ENCODE assay signal across 8 cellular contexts in genomic region chr5:36073595-36074216, GRCh38. TPM values are rescaled to one million over a fixed set of nuclear protein-coding genes. Genes with fewer than 3 reads are reported as not detected.
DNase-seq lines count a peak whose midpoint lies in the region; ATAC-seq and TF ChIP-seq lines count a peak whose summit lies in the region.

No MANE protein-coding gene starts in this region.

- no peaks in the 10 kb centered on the region for H3K27me3 ChIP-seq in WERI-Rb-1 (ENCODE audit: insufficient read depth, low read depth, severe bottlenecking)
- no peaks in the 10 kb centered on the region for H3K27me3 ChIP-seq in tibial nerve

- no peaks in the 10 kb centered on the region for H3K36me3 ChIP-seq in HEK293 (ENCODE audit: control insufficient read depth in 2 of 2, insufficient read depth in 1 of 2, low read length in 2 of 2)
- no peaks in the 10 kb centered on the region for H3K36me3 ChIP-seq in WERI-Rb-1
- H3K36me3 ChIP-seq in tibial nerve = no peaks in the 10 kb centered on the region

- no peaks in the 10 kb centered on the region; the same call in 1 of the 2 replicates for H3K4me1 ChIP-seq in HEK293 (ENCODE audit: control insufficient read depth, insufficient read depth, low read length)
- H3K4me1 ChIP-seq in tibial nerve = no peaks in the 10 kb centered on the region

- peak; percentile 28 to 30 for ATAC-seq in activated CD4-positive, CD25-positive, alpha-beta regulatory T cell treated with anti-CD3 and anti-CD28 coated beads, Interleukin-2, amount 50 U/mL, for 24 hours

- no peak for TF ChIP-seq POLR2A in tibial nerve (IDR thresholded peaks at IDR 0.05)

- POLR2A ChIA-PET in HEK293 (lab: Yijun Ruan, JAX) = no interaction called here

- no peaks in the 10 kb centered on the region for H3K9me3 ChIP-seq in HEK293 (ENCODE audit: control insufficient read depth, insufficient read depth, low read depth, low read length)
- no peaks in the 10 kb centered on the region for H3K9me3 ChIP-seq in WERI-Rb-1 (ENCODE audit: severe bottlenecking)
- no peaks in the 10 kb centered on the region for H3K9me3 ChIP-seq in tibial nerve

- 0 out of 2 replicates have a peak, but pooled peaks have one; percentile 59 for TF ChIP-seq CTCF in HEK293 (tag by site-specific recombination; IDR thresholded peaks at IDR 0.05)
- peak; percentile 70 for TF ChIP-seq CTCF in LNCaP clone FGC (IDR thresholded peaks at IDR 0.05; ENCODE audit: control insufficient read depth, extremely low read depth, insufficient read depth)
- peak; percentile 77 for TF ChIP-seq CTCF in WERI-Rb-1 (IDR thresholded peaks at IDR 0.05; ENCODE audit: low read depth, low read length)
- TF ChIP-seq CTCF in tibial nerve (IDR thresholded peaks at IDR 0.05) = no peak

- no peak for DNase-seq in activated CD4-positive, CD25-positive, alpha-beta regulatory T cell (lab: John Stamatoyannopoulos, UW)
- no peak for DNase-seq in LNCaP clone FGC (ENCODE audit: low read depth)
- peak; percentile 52 for DNase-seq in WERI-Rb-1
- no peak for DNase-seq in hepatic stellate cell (ENCODE audit: low spot score)
- DNase-seq in putamen (ENCODE audit: low spot score) = no peak
- no peak for DNase-seq in tibial nerve (ENCODE audit: low spot score in 2 of 2)

- H3K4me3 ChIP-seq in HEK293 (ENCODE audit: low read depth, low read length) = no peak overlapping the region
- H3K4me3 ChIP-seq in LNCaP clone FGC (ENCODE audit: low read depth, low read length) = no peak overlapping the region
- H3K4me3 ChIP-seq in WERI-Rb-1 (ENCODE audit: low read depth, low read length) = no peak overlapping the region
- H3K4me3 ChIP-seq in tibial nerve = no peak overlapping the region

- no peak overlapping the region for H3K27ac ChIP-seq in HEK293 (ENCODE audit: extremely low read depth, low read depth, low read length)
- no peak overlapping the region for H3K27ac ChIP-seq in WERI-Rb-1
- H3K27ac ChIP-seq in tibial nerve = no peak overlapping the region

- no peak for TF ChIP-seq EP300 in tibial nerve (IDR thresholded peaks at IDR 0.05)

- 43 to 61% methylated on average over 3 of the region's 3 CpGs for WGBS in tibial nerve, 2 donors

- CTCF ChIA-PET in HEK293 (lab: Yijun Ruan, JAX) = interaction anchor here (1.0 to 2.0 kb wide), 3 partner anchors 9 to 622 kb away, joined by 3 to 6 read pairs (median 6); no protein-coding TSS in a partner anchor

TF ChIP-seq in HEK293, 187 proteins besides CTCF, POLR2A, EP300 and RAD21:
- TF ChIP-seq MEIS1 (CRISPR knock-in tag; IDR thresholded peaks at IDR 0.05; ENCODE audit: borderline replicate concordance) (no peak), MYNN (tag by site-specific recombination; IDR thresholded peaks at IDR 0.05; ENCODE audit: borderline replicate concordance) (no peak), SCRT1 (tag by site-specific recombination; IDR thresholded peaks at IDR 0.05; ENCODE audit: borderline replicate concordance) (0 out of 2 replicates have a peak, but pooled peaks have one; percentile 11), SCRT2 (tag by site-specific recombination; IDR thresholded peaks at IDR 0.05) (peak; percentile 58), ZBTB1 (tag by site-specific recombination; IDR thresholded peaks at IDR 0.05) (no peak), ZNF354C (tag by site-specific recombination; IDR thresholded peaks at IDR 0.05; ENCODE audit: borderline replicate concordance, low read depth) (no peak), ZNF654 (tag by site-specific recombination; IDR thresholded peaks at IDR 0.05; ENCODE audit: low read depth) (peak; percentile 61)

RNA-seq across cellular contexts. Expression of gene UGT3A2, which starts 7.0 kb away (rescaled TPM):
- total RNA-seq in tibial nerve = not detected

Comparison
In these comparisons a context has a peak if more than half of its experiments do, and no peak if none do; other contexts are left out.
1. CTCF ChIP-seq: peak in HEK293 (single experiment), LNCaP clone FGC (single experiment) and WERI-Rb-1 (single experiment); none in tibial nerve (0 of 5).